8 cellular contexts compared by ENCODE assay signal in genomic region chr6:41942045-41942851, GRCh38. TPM values are rescaled to one million over a fixed set of nuclear protein-coding genes. Genes with fewer than 3 reads are reported as not detected.
DNase-seq lines count a peak whose midpoint lies in the region; ATAC-seq lines count a peak whose summit lies in the region.

No MANE protein-coding gene starts in this region.

- H3K4me1 ChIP-seq in CD8-positive, alpha-beta memory T cell (ENCODE audit: insufficient read depth, low read length), result peaks cover 60% of the 10 kb centered on the region

- peaks cover 55 to 77% (median 58%) of the 10 kb centered on the region in 3 donors for H3K4me1 Mint-ChIP-seq in CD8-positive, alpha-beta memory T cell
- peaks cover 20% of the 10 kb centered on the region for H3K4me1 Mint-ChIP-seq in activated T-helper 17 cell treated with anti-CD3 and anti-CD28 coated beads, Interleukin-2, amount 50 U/mL, for 72 hours
- peaks cover 43% of the 10 kb centered on the region for H3K4me1 Mint-ChIP-seq in stimulated activated effector memory CD8-positive, alpha-beta T cell treated with anti-CD3 and anti-CD28 coated beads, Interleukin-12 subunit alpha, Interleukin-12 subunit beta, amount 100 ng/mL, for 72 hours

- H3K27me3 ChIP-seq in CD8-positive, alpha-beta memory T cell (ENCODE audit: insufficient read depth, low read length, poor library complexity, severe bottlenecking), result no peaks in the 10 kb centered on the region

- POLR2A ChIA-PET in CD8-positive, alpha-beta memory T cell (lab: Charles Lee), result interaction anchor here (0.6 to 1.4 kb wide), 3 partner anchors 21 to 163 kb away, joined by 3 to 5 read pairs (median 4); partner anchors contain the start of genes BYSL and MED20

- DNase-seq in CD8-positive, alpha-beta memory T cell, result no peak
- DNase-seq in stimulated activated effector memory CD8-positive, alpha-beta T cell treated with anti-CD3 and anti-CD28 coated beads, Interleukin-12 subunit alpha, Interleukin-12 subunit beta, amount 100 ng/mL, for 72 hours (ENCODE audit: low spot score in 2 of 2), result no peak
- no peak for DNase-seq in D341Med (ENCODE audit: low spot score)
- no peak for DNase-seq in COR-L47 (lab: John Stamatoyannopoulos, UW)

- H3K27ac ChIP-seq in CD8-positive, alpha-beta memory T cell (ENCODE audit: low read depth, low read length), result peak overlapping the region; percentile 66

- peaks cover 0 to 2% of the 10 kb centered on the region in 2 donors for H3K27me3 Mint-ChIP-seq in CD8-positive, alpha-beta memory T cell
- no peaks in the 10 kb centered on the region for H3K27me3 Mint-ChIP-seq in activated T-helper 17 cell treated with anti-CD3 and anti-CD28 coated beads, Interleukin-2, amount 50 U/mL, for 72 hours

- ATAC-seq in HG03097 (IDR thresholded peaks at IDR 0.05; ENCODE audit: low FRiP score, unreplicated experiment), result peak; percentile 14
- ATAC-seq in activated T-helper 17 cell treated with anti-CD3 and anti-CD28 coated beads, Interleukin-2, amount 50 U/mL, for 72 hours (replicated peaks), result peak; percentile 50
- peak; percentile 72 for ATAC-seq in stimulated activated effector memory CD8-positive, alpha-beta T cell treated with anti-CD3 and anti-CD28 coated beads, Interleukin-12 subunit alpha, Interleukin-12 subunit beta, amount 100 ng/mL, for 72 hours
- no peak for ATAC-seq in GM18861 (IDR thresholded peaks at IDR 0.05; ENCODE audit: unreplicated experiment)

- H3K9me3 ChIP-seq in CD8-positive, alpha-beta memory T cell (ENCODE audit: low read length), result no peaks in the 10 kb centered on the region

- H3K4me3 Mint-ChIP-seq in CD8-positive, alpha-beta memory T cell, result peak overlapping the region; percentile 87 to 93 (median 91)
- H3K4me3 Mint-ChIP-seq in activated T-helper 17 cell treated with anti-CD3 and anti-CD28 coated beads, Interleukin-2, amount 50 U/mL, for 72 hours, result peak overlapping the region; percentile 94
- H3K4me3 Mint-ChIP-seq in stimulated activated effector memory CD8-positive, alpha-beta T cell treated with anti-CD3 and anti-CD28 coated beads, Interleukin-12 subunit alpha, Interleukin-12 subunit beta, amount 100 ng/mL, for 72 hours, result peak overlapping the region; percentile 99

- peak overlapping the region; percentile 65 for H3K4me3 ChIP-seq in CD8-positive, alpha-beta memory T cell (ENCODE audit: low read length)
- peak overlapping the region; percentile 77 for H3K4me3 ChIP-seq in iPS-11a (ENCODE audit: low read depth, low read length)

- peaks cover 5% of the 10 kb centered on the region for H3K36me3 ChIP-seq in CD8-positive, alpha-beta memory T cell (ENCODE audit: insufficient read depth, low read length)

- H3K27ac Mint-ChIP-seq in CD8-positive, alpha-beta memory T cell, result peak overlapping the region; percentile 81 to 96 (median 94)
- H3K27ac Mint-ChIP-seq in activated T-helper 17 cell treated with anti-CD3 and anti-CD28 coated beads, Interleukin-2, amount 50 U/mL, for 72 hours, result peak overlapping the region; percentile 94
- H3K27ac Mint-ChIP-seq in stimulated activated effector memory CD8-positive, alpha-beta T cell treated with anti-CD3 and anti-CD28 coated beads, Interleukin-12 subunit alpha, Interleukin-12 subunit beta, amount 100 ng/mL, for 72 hours, result peak overlapping the region; percentile 89

- CTCF ChIA-PET in CD8-positive, alpha-beta memory T cell (lab: Charles Lee), result interaction anchor here (0.6 to 11.8 kb wide), 6 partner anchors 9 to 162 kb away, joined by 3 to 167 read pairs (median 4); partner anchors contain the start of genes BYSL, MED20 and TAF8

- peaks cover 0 to 23% (median under 1%) of the 10 kb centered on the region in 3 donors for H3K36me3 Mint-ChIP-seq in CD8-positive, alpha-beta memory T cell
- peaks cover 46% of the 10 kb centered on the region for H3K36me3 Mint-ChIP-seq in activated T-helper 17 cell treated with anti-CD3 and anti-CD28 coated beads, Interleukin-2, amount 50 U/mL, for 72 hours (ENCODE audit: low read depth)
- peaks cover 49% of the 10 kb centered on the region for H3K36me3 Mint-ChIP-seq in stimulated activated effector memory CD8-positive, alpha-beta T cell treated with anti-CD3 and anti-CD28 coated beads, Interleukin-12 subunit alpha, Interleukin-12 subunit beta, amount 100 ng/mL, for 72 hours

- H3K9me3 Mint-ChIP-seq in CD8-positive, alpha-beta memory T cell, result peaks cover 0 to 2% (median 0%) of the 10 kb centered on the region in 5 donors
- H3K9me3 Mint-ChIP-seq in activated T-helper 17 cell treated with anti-CD3 and anti-CD28 coated beads, Interleukin-2, amount 50 U/mL, for 72 hours, result no peaks in the 10 kb centered on the region
- no peaks in the 10 kb centered on the region for H3K9me3 Mint-ChIP-seq in stimulated activated effector memory CD8-positive, alpha-beta T cell treated with anti-CD3 and anti-CD28 coated beads, Interleukin-12 subunit alpha, Interleukin-12 subunit beta, amount 100 ng/mL, for 72 hours

RNA-seq across cellular contexts. Expression of gene CCND3, which starts 0.6 kb away (rescaled TPM):
- total RNA-seq in CD8-positive, alpha-beta memory T cell, result 100 to 1,000 TPM; 283 to 287 TPM
- 648 TPM for polyA plus RNA-seq in CD8-positive, alpha-beta memory T cell
- total RNA-seq in activated T-helper 17 cell treated with anti-CD3 and anti-CD28 coated beads, Interleukin-2, amount 50 U/mL, for 72 hours, result 100 to 1,000 TPM; 297 to 332 TPM

RNA-seq across cellular contexts. Expression of gene BYSL, which starts 20.9 kb away (rescaled TPM):
- total RNA-seq in CD8-positive, alpha-beta memory T cell, result 10 to 100 TPM; 80.5 to 84.4 TPM
- polyA plus RNA-seq in CD8-positive, alpha-beta memory T cell, result 5.9 TPM
- 10 to 100 TPM; 23.3 to 53.1 TPM for total RNA-seq in activated T-helper 17 cell treated with anti-CD3 and anti-CD28 coated beads, Interleukin-2, amount 50 U/mL, for 72 hours

RNA-seq across cellular contexts. Expression of gene MED20, which starts 21.3 kb away (rescaled TPM):
- 10 to 100 TPM; 18.1 to 21.1 TPM for total RNA-seq in CD8-positive, alpha-beta memory T cell
- polyA plus RNA-seq in CD8-positive, alpha-beta memory T cell, result 5.3 TPM
- 10 to 100 TPM; 20.5 to 22.6 TPM for total RNA-seq in activated T-helper 17 cell treated with anti-CD3 and anti-CD28 coated beads, Interleukin-2, amount 50 U/mL, for 72 hours

RNA-seq across cellular contexts. Expression of gene USP49, which starts 47.1 kb away (rescaled TPM):
- 1 to 10 TPM; 5.0 to 5.2 TPM for total RNA-seq in CD8-positive, alpha-beta memory T cell
- polyA plus RNA-seq in CD8-positive, alpha-beta memory T cell, result 0.59 TPM
- 10 to 100 TPM in 1 of 2 donors, 1 to 10 TPM in 1; 8.0 to 12.0 TPM for total RNA-seq in activated T-helper 17 cell treated with anti-CD3 and anti-CD28 coated beads, Interleukin-2, amount 50 U/mL, for 72 hours
